ENCODE assay signal across 1 cellular context in genomic region chr20:49811825-49812462, GRCh38.
TF ChIP-seq lines count a peak whose summit lies in the region.

No MANE protein-coding gene starts in this region.

TF ChIP-seq in Ishikawa, 13 proteins besides CTCF, POLR2A, EP300 and RAD21 (continued from another document):
- TF ChIP-seq, protein P1, sequence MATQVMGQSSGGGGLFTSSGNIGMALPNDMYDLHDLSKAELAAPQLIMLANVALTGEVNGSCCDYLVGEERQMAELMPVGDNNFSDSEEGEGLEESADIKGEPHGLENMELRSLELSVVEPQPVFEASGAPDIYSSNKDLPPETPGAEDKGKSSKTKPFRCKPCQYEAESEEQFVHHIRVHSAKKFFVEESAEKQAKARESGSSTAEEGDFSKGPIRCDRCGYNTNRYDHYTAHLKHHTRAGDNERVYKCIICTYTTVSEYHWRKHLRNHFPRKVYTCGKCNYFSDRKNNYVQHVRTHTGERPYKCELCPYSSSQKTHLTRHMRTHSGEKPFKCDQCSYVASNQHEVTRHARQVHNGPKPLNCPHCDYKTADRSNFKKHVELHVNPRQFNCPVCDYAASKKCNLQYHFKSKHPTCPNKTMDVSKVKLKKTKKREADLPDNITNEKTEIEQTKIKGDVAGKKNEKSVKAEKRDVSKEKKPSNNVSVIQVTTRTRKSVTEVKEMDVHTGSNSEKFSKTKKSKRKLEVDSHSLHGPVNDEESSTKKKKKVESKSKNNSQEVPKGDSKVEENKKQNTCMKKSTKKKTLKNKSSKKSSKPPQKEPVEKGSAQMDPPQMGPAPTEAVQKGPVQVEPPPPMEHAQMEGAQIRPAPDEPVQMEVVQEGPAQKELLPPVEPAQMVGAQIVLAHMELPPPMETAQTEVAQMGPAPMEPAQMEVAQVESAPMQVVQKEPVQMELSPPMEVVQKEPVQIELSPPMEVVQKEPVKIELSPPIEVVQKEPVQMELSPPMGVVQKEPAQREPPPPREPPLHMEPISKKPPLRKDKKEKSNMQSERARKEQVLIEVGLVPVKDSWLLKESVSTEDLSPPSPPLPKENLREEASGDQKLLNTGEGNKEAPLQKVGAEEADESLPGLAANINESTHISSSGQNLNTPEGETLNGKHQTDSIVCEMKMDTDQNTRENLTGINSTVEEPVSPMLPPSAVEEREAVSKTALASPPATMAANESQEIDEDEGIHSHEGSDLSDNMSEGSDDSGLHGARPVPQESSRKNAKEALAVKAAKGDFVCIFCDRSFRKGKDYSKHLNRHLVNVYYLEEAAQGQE (IDR thresholded peaks at IDR 0.05; ENCODE audit: low read depth), result no peak
TF ChIP-seq in Ishikawa: peak in this region for 1.
